Comparison of ENCODE assay signal across 8 cellular contexts in the genomic region with DNA sequence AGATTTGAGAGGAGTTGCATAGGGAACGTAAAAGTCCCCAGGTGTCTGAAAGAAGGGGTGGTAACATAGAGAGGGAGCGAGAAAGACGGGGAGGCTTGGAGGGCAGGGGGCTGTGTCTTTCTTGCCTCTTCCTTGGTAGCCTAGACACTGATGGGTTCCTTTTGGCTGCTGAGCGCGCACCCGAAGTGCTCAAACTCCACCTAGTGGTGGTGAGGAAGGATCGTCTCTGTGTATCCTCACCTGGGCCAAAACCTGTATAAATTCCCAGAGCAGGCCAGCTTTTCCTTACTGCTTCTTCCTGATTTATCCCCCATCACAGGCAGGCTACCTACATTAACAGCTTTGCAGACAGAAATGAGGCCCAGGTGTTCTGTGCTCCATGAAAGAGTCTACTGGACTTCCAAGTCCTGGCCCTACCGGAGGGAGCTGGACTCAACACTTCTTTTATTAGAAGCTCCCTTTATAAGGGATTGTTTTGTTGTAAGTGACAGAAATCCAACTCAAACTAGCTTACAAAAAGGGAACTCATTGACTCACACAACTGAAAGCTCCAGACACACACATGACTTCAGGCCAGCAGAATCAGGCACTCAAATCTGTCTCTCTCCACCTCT. TPM values are rescaled to one million over a fixed set of nuclear protein-coding genes. Genes with fewer than 3 reads are reported as not detected.
A peak's percentile ranks its signal among the peaks of the same experiment; 100 is the strongest.
DNase-seq lines count a peak whose midpoint lies in the region; ATAC-seq and TF ChIP-seq lines count a peak whose summit lies in the region.

No MANE protein-coding gene starts in this region.

- CTCF ChIA-PET in activated CD8-positive, alpha-beta memory T cell treated with anti-CD3 and anti-CD28 coated beads, Interleukin-2, amount 10 ng/mL, durations not matched to agents 7 days and 5 days (lab: Charles Lee) = interaction anchor here (0.6 to 2.6 kb wide), 23 partner anchors 10 to 240 kb away, joined by 3 to 22 read pairs (median 4); partner anchors contain the start of genes AURKB, BORCS6, CTC1 and RANGRF

- H3K4me3 ChIP-seq in epithelial cell of esophagus (ENCODE audit: low read length) = no peak overlapping the region

- H3K27ac Mint-ChIP-seq in activated CD8-positive, alpha-beta memory T cell treated with anti-CD3 and anti-CD28 coated beads, Interleukin-2, amount 10 ng/mL, durations not matched to agents 7 days and 5 days = peak overlapping the region; percentile 58
- H3K27ac Mint-ChIP-seq in stimulated activated memory B cell treated with anti-CD40 and anti-IgM and Interleukin-4, amounts not matched to agents 10 μg/mL and 1 μg/mL and 100 μg/mL, for 72 hours = no peak overlapping the region

- ATAC-seq in HG03108 (IDR thresholded peaks at IDR 0.05; ENCODE audit: unreplicated experiment) (peak; percentile 50), GM21528 (IDR thresholded peaks at IDR 0.05; ENCODE audit: low FRiP score, unreplicated experiment) (no peak)
- ATAC-seq in activated CD8-positive, alpha-beta memory T cell treated with anti-CD3 and anti-CD28 coated beads, Interleukin-2, amount 10 ng/mL, durations not matched to agents 7 days and 5 days = peak; percentile 92
- ATAC-seq in stimulated activated memory B cell treated with anti-CD40 and anti-IgM and Interleukin-4, amounts not matched to agents 10 μg/mL and 1 μg/mL and 100 μg/mL, for 72 hours = peak; percentile 93

- no peaks in the 10 kb centered on the region for H3K36me3 Mint-ChIP-seq in activated CD8-positive, alpha-beta memory T cell treated with anti-CD3 and anti-CD28 coated beads, Interleukin-2, amount 10 ng/mL, durations not matched to agents 7 days and 5 days
- H3K36me3 Mint-ChIP-seq in stimulated activated memory B cell treated with anti-CD40 and anti-IgM and Interleukin-4, amounts not matched to agents 10 μg/mL and 1 μg/mL and 100 μg/mL, for 72 hours = no peaks in the 10 kb centered on the region

- DNase-seq in DMS79 (lab: John Stamatoyannopoulos, UW) (peak; percentile 15), NOMO-1 treated with DMSO at 0.1 percent for 48 hours (lab: John Stamatoyannopoulos, UW; ENCODE audit: unreplicated experiment) (peak; percentile 67), epithelial cell of esophagus (ENCODE audit: low read depth) (peak; percentile 74), myocyte (ENCODE audit: low read depth) (peak; percentile 72)
- peak; percentile 74 for DNase-seq in activated CD8-positive, alpha-beta memory T cell treated with anti-CD3 and anti-CD28 coated beads, Interleukin-2, amount 10 ng/mL, durations not matched to agents 7 days and 5 days

- peaks cover 11% of the 10 kb centered on the region for H3K4me1 Mint-ChIP-seq in activated CD8-positive, alpha-beta memory T cell treated with anti-CD3 and anti-CD28 coated beads, Interleukin-2, amount 10 ng/mL, durations not matched to agents 7 days and 5 days
- peaks cover 17% of the 10 kb centered on the region for H3K4me1 Mint-ChIP-seq in stimulated activated memory B cell treated with anti-CD40 and anti-IgM and Interleukin-4, amounts not matched to agents 10 μg/mL and 1 μg/mL and 100 μg/mL, for 72 hours

- H3K27me3 Mint-ChIP-seq in activated CD8-positive, alpha-beta memory T cell treated with anti-CD3 and anti-CD28 coated beads, Interleukin-2, amount 10 ng/mL, durations not matched to agents 7 days and 5 days = no peaks in the 10 kb centered on the region
- H3K27me3 Mint-ChIP-seq in stimulated activated memory B cell treated with anti-CD40 and anti-IgM and Interleukin-4, amounts not matched to agents 10 μg/mL and 1 μg/mL and 100 μg/mL, for 72 hours = no peaks in the 10 kb centered on the region

- H3K4me3 Mint-ChIP-seq in activated CD8-positive, alpha-beta memory T cell treated with anti-CD3 and anti-CD28 coated beads, Interleukin-2, amount 10 ng/mL, durations not matched to agents 7 days and 5 days = no peak overlapping the region
- no peak overlapping the region for H3K4me3 Mint-ChIP-seq in stimulated activated memory B cell treated with anti-CD40 and anti-IgM and Interleukin-4, amounts not matched to agents 10 μg/mL and 1 μg/mL and 100 μg/mL, for 72 hours

- no peaks in the 10 kb centered on the region for H3K9me3 Mint-ChIP-seq in activated CD8-positive, alpha-beta memory T cell treated with anti-CD3 and anti-CD28 coated beads, Interleukin-2, amount 10 ng/mL, durations not matched to agents 7 days and 5 days (ENCODE audit: low read depth)
- H3K9me3 Mint-ChIP-seq in stimulated activated memory B cell treated with anti-CD40 and anti-IgM and Interleukin-4, amounts not matched to agents 10 μg/mL and 1 μg/mL and 100 μg/mL, for 72 hours = no peaks in the 10 kb centered on the region

- peak; percentile 92 for TF ChIP-seq CTCF in epithelial cell of esophagus (IDR thresholded peaks at IDR 0.05; ENCODE audit: insufficient read depth, low read depth, low read length, missing control alignments)

RNA-seq across cellular contexts. Expression of gene SLC25A35, which starts 5.5 kb away (rescaled TPM):
- total RNA-seq in activated CD8-positive, alpha-beta memory T cell treated with anti-CD3 and anti-CD28 coated beads, Interleukin-2, amount 10 ng/mL, durations not matched to agents 7 days and 5 days = 10 to 100 TPM; 10.8 to 11.6 TPM
- total RNA-seq in myocyte = 1.1 and 2.0 TPM in 2 replicates
- 5.1 TPM for polyA plus RNA-seq in myocyte (2012)

RNA-seq across cellular contexts. Expression of gene ARHGEF15, which starts 9.3 kb away (rescaled TPM):
- not detected for total RNA-seq in activated CD8-positive, alpha-beta memory T cell treated with anti-CD3 and anti-CD28 coated beads, Interleukin-2, amount 10 ng/mL, durations not matched to agents 7 days and 5 days
- not detected in 2 replicates for total RNA-seq in myocyte
- not detected for polyA plus RNA-seq in myocyte (2012)

RNA-seq across cellular contexts. Expression of gene RANGRF, which starts 12.3 kb away (rescaled TPM):
- 10 to 100 TPM; 53.8 to 63.6 TPM for total RNA-seq in activated CD8-positive, alpha-beta memory T cell treated with anti-CD3 and anti-CD28 coated beads, Interleukin-2, amount 10 ng/mL, durations not matched to agents 7 days and 5 days
- total RNA-seq in myocyte = 10.6 and 10.9 TPM in 2 replicates
- polyA plus RNA-seq in myocyte (2012) = 32.5 TPM

RNA-seq across cellular contexts. Expression of gene ODF4, which starts 38.9 kb away (rescaled TPM):
- total RNA-seq in activated CD8-positive, alpha-beta memory T cell treated with anti-CD3 and anti-CD28 coated beads, Interleukin-2, amount 10 ng/mL, durations not matched to agents 7 days and 5 days = not detected
- total RNA-seq in myocyte = not detected in 2 replicates
- not detected for polyA plus RNA-seq in myocyte (2012)

RNA-seq across cellular contexts. Expression of gene PFAS, which starts 51.6 kb away (rescaled TPM):
- total RNA-seq in activated CD8-positive, alpha-beta memory T cell treated with anti-CD3 and anti-CD28 coated beads, Interleukin-2, amount 10 ng/mL, durations not matched to agents 7 days and 5 days = 100 to 1,000 TPM in 1 of 2 experiments, 10 to 100 TPM in 1; 75.1 to 113 TPM
- 16.1 and 20.6 TPM in 2 replicates for total RNA-seq in myocyte
- polyA plus RNA-seq in myocyte (2012) = 10.9 TPM

Comparison
In these comparisons a context has a peak if more than half of its experiments do, and no peak if none do; other contexts are left out.
1. DNase-seq: peak in every context shown above with its lines; median percentile 74 in activated CD8-positive, alpha-beta memory T cell treated with anti-CD3 and anti-CD28 coated beads, Interleukin-2, amount 10 ng/mL, durations not matched to agents 7 days and 5 days; 74 in epithelial cell of esophagus; 72 in myocyte; 67 in NOMO-1 treated with DMSO at 0.1 percent for 48 hours; 15 in DMS79.